In genomic region chr20:54266844-54267243, GRCh38 we compare ENCODE assay signal across 13 cellular contexts.
"Had no signal": no experiment of that assay in that cellular context is flagged by ENCODE, and none has a peak within 500 bp of the region (broad histone marks: within the 10 kb centered on the region; RNA-seq: fewer than 3 reads in every experiment).

No MANE protein-coding gene starts in this region.

- H3K4me1 ChIP-seq: left lung, psoas muscle, upper lobe of left lung had no signal

- ATAC-seq: right cardiac atrium; stimulated activated naive CD8-positive, alpha-beta T cell treated with anti-CD3 and anti-CD28 coated beads, Interleukin-15, amount 100 ng/mL, for 72 hours had no signal

- H3K9me3 Mint-ChIP-seq: stimulated activated naive CD8-positive, alpha-beta T cell treated with anti-CD3 and anti-CD28 coated beads, Interleukin-15, amount 100 ng/mL, for 72 hours; WTC11 had no signal

- H3K36me3 Mint-ChIP-seq: naive B cell, WTC11 had no signal

- H3K4me3 ChIP-seq: left lung, ovary, psoas muscle, upper lobe of left lung had no signal

- H3K36me3 ChIP-seq: left lung, ovary, upper lobe of left lung had no signal

- H3K4me1 Mint-ChIP-seq: naive B cell had no signal

- H3K4me3 Mint-ChIP-seq: activated CD4-positive, alpha-beta T cell treated with anti-CD3 and anti-CD28 coated beads for 36 hours; stimulated activated naive CD8-positive, alpha-beta T cell treated with anti-CD3 and anti-CD28 coated beads, Interleukin-15, amount 100 ng/mL, for 72 hours; WTC11 had no signal

- DNase-seq: activated CD4-positive, alpha-beta T cell treated with anti-CD3 and anti-CD28 coated beads for 36 hours; activated CD4-positive, alpha-beta T cell treated with anti-CD3 and anti-CD28 coated beads, Interleukin-2, amount 50 U/mL, for 48 hours; cerebellar nuclear complex; cortex of kidney; naive B cell; ovary; psoas muscle; right cardiac atrium; stimulated activated CD4-positive, alpha-beta T cell treated with anti-CD3 and anti-CD28 coated beads, Interleukin-2, amount 100 ng/mL, for 48 hours; stimulated activated naive CD8-positive, alpha-beta T cell treated with anti-CD3 and anti-CD28 coated beads, Interleukin-15, amount 100 ng/mL, for 72 hours had no signal

- H3K27ac Mint-ChIP-seq: activated CD4-positive, alpha-beta T cell treated with anti-CD3 and anti-CD28 coated beads for 36 hours; naive B cell; stimulated activated naive CD8-positive, alpha-beta T cell treated with anti-CD3 and anti-CD28 coated beads, Interleukin-15, amount 100 ng/mL, for 72 hours; WTC11 had no signal

- H3K9me3 ChIP-seq: left lung, ovary, psoas muscle, upper lobe of left lung had no signal

- H3K27ac ChIP-seq: left lung, ovary, psoas muscle, upper lobe of left lung had no signal

- H3K27me3 ChIP-seq: left lung, ovary, upper lobe of left lung had no signal
